8 cellular contexts compared by ENCODE assay signal in the genomic region with DNA sequence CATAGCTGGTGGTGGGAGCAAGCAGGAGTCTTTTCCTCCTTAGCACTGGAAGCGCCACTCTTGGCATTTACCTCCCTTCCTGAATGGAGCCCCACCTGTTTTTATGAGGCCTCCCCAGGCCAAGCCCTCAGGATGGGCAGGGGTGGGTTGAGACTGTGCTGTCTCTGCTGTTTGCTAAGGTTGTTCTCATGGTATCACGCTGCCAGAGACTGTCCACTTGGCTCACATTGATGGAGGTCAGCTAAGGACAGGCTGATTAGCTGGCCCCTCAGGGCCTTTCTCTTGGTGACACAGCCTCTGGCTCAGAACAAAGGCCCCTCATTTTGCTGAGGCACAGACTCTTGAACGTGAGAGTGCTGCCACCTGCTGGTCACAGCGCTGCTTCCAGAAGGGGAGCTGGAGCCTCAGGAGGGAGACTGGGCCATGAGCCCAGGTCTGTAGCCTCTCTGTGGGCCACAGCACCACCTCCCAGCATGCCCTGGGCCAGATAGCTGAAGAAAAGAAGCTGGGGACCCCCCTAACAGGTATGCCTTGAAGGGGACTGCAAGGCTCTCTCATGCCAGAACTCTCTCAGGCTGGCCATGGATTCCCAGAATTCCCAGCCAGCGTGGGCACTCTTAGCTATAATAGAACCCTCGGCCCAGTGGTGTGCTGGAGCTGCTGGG.
A peak's percentile ranks its signal among the peaks of the same experiment; 100 is the strongest.
DNase-seq lines count a peak whose midpoint lies in the region; ATAC-seq and TF ChIP-seq lines count a peak whose summit lies in the region.

No MANE protein-coding gene starts in this region.

- H3K36me3 ChIP-seq in CD4-positive, alpha-beta memory T cell (ENCODE audit: insufficient read depth, low read length) = no peaks in the 10 kb centered on the region
- no peaks in the 10 kb centered on the region for H3K36me3 ChIP-seq in endodermal cell (ENCODE audit: control insufficient read depth, insufficient read depth, low read length)

- intact Hi-C loops in CD4-positive, alpha-beta memory T cell (cut with micrococcal nuclease) = loop anchor here (1.0 kb wide), 4 partner anchors 124 to 346 kb away; no protein-coding TSS in a partner anchor

- no peaks in the 10 kb centered on the region for H3K36me3 Mint-ChIP-seq in CD4-positive, alpha-beta memory T cell
- no peaks in the 10 kb centered on the region for H3K36me3 Mint-ChIP-seq in endodermal cell (ENCODE audit: low read depth)

- no peak overlapping the region for H3K27ac Mint-ChIP-seq in CD4-positive, alpha-beta memory T cell
- no peak overlapping the region for H3K27ac Mint-ChIP-seq in endodermal cell

- CTCF ChIA-PET in CD4-positive, alpha-beta memory T cell (lab: Charles Lee; ENCODE audit: partially characterized antibody) = interaction anchor here (0.6 to 10.0 kb wide), 80 partner anchors 8 to 587 kb away, joined by 3 to 463 read pairs (median 5); a partner anchor contains a TSS

- no peaks in the 10 kb centered on the region for H3K4me1 ChIP-seq in CD4-positive, alpha-beta memory T cell (ENCODE audit: insufficient read depth, low read length)
- H3K4me1 ChIP-seq in endodermal cell (ENCODE audit: control insufficient read depth, insufficient read depth, low read length) = peaks cover 4% of the 10 kb centered on the region

- H3K27ac ChIP-seq in CD4-positive, alpha-beta memory T cell (ENCODE audit: low read depth, low read length) = no peak overlapping the region
- no peak overlapping the region for H3K27ac ChIP-seq in endodermal cell (ENCODE audit: low read depth, low read length)

- no peak overlapping the region for H3K4me3 ChIP-seq in CD4-positive, alpha-beta memory T cell (ENCODE audit: low read length in 2 of 2)
- no peak overlapping the region for H3K4me3 ChIP-seq in endodermal cell (ENCODE audit: low read length)

- peak; percentile 74 to 81 (median 76) for DNase-seq in CD4-positive, alpha-beta memory T cell
- peak; percentile 49 for DNase-seq in NCI-H82 treated with DMSO at 0.1 percent for 48 hours (lab: John Stamatoyannopoulos, UW; ENCODE audit: unreplicated experiment)
- peak; percentile 74 to 84 for DNase-seq in activated CD8-positive, alpha-beta memory T cell treated with anti-CD3 and anti-CD28 coated beads for 1 hour (ENCODE audit: extremely low read depth in 1 of 2, low read depth in 1 of 2)
- DNase-seq in endodermal cell = peak; percentile 97
- peak; percentile 78 for DNase-seq in middle frontal gyrus (ENCODE audit: extremely low spot score, low spot score)
- DNase-seq in stimulated activated CD8-positive, alpha-beta memory T cell treated with anti-CD3 and anti-CD28 coated beads, Interleukin-4, amount 100 ng/mL, for 1 hour (ENCODE audit: low read depth in 2 of 2, low spot score in 1 of 2) = peak; percentile 79 to 80

- peaks cover 0 to 2% (median 0%) of the 10 kb centered on the region in 4 donors for H3K4me1 Mint-ChIP-seq in CD4-positive, alpha-beta memory T cell
- H3K4me1 Mint-ChIP-seq in endodermal cell = peaks cover 27% of the 10 kb centered on the region

- no peak overlapping the region for H3K9ac ChIP-seq in endodermal cell (ENCODE audit: extremely low read depth, low read length, poor library complexity, severe bottlenecking)

- H3K27me3 Mint-ChIP-seq in CD4-positive, alpha-beta memory T cell = no peaks in the 10 kb centered on the region
- H3K27me3 Mint-ChIP-seq in endodermal cell (ENCODE audit: insufficient read depth) = no peaks in the 10 kb centered on the region

- WGBS in endodermal cell (ENCODE audit: insufficient coverage in 1 of 2, insufficient read length in 1 of 2), 2 experiments = 20 to 53% methylated on average over 2 to 6 of the region's 6 CpGs

- H3K4me3 Mint-ChIP-seq in CD4-positive, alpha-beta memory T cell = no peak overlapping the region
- no peak overlapping the region for H3K4me3 Mint-ChIP-seq in endodermal cell

- no peaks in the 10 kb centered on the region for H3K27me3 ChIP-seq in CD4-positive, alpha-beta memory T cell (ENCODE audit: insufficient read depth, low read length)
- no peaks in the 10 kb centered on the region for H3K27me3 ChIP-seq in endodermal cell (ENCODE audit: control insufficient read depth, insufficient read depth, low read length, poor library complexity, severe bottlenecking)

- H3K9me3 Mint-ChIP-seq in CD4-positive, alpha-beta memory T cell = no peaks in the 10 kb centered on the region
- no peaks in the 10 kb centered on the region for H3K9me3 Mint-ChIP-seq in endodermal cell

- ATAC-seq in GM19455 (IDR thresholded peaks at IDR 0.05; ENCODE audit: unreplicated experiment) = peak; percentile 74
- peak; percentile 70 for ATAC-seq in HG03571 (IDR thresholded peaks at IDR 0.05; ENCODE audit: unreplicated experiment)

- H3K9me3 ChIP-seq in CD4-positive, alpha-beta memory T cell (ENCODE audit: control insufficient read depth in 1 of 2, low read length in 2 of 2) = no peaks in the 10 kb centered on the region
- no peaks in the 10 kb centered on the region for H3K9me3 ChIP-seq in endodermal cell (ENCODE audit: control insufficient read depth, low read length)

- peak; percentile 97 for TF ChIP-seq CTCF in endodermal cell (conservative IDR thresholded peaks at IDR 0.05)

- POLR2A ChIA-PET in CD4-positive, alpha-beta memory T cell (lab: Charles Lee; ENCODE audit: partially characterized antibody) = interaction anchor here (0.5 to 2.9 kb wide), 16 partner anchors 8 to 346 kb away, joined by 3 to 28 read pairs (median 3); a partner anchor contains a TSS
